21 cellular contexts compared by ENCODE assay signal in the genomic region with DNA sequence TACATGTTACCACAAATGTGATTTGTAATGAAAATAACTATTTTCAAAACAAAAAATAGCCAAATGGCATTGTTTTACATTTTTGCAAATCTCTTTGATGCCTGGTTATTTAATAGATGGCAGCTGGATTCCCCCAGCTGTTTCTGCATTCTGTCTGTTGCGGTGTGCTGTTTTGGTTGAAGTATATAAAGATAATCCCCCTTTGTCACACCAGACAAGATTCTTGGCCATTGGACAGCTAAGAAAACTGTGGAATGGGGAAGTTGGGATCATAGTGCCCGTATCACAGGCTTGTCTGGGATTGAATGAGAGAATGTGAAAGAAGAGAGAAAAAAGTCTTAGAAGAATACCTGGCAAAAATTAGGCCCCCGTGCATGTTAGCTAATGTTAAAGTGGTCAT. TPM values are rescaled to one million over a fixed set of nuclear protein-coding genes. Genes with fewer than 3 reads are reported as not detected.
"Had no signal": no experiment of that assay in that cellular context is flagged by ENCODE, and none has a peak within 500 bp of the region (broad histone marks: within the 10 kb centered on the region; RNA-seq: fewer than 3 reads in every experiment).

No MANE protein-coding gene starts in this region.

- H3K9me3 Mint-ChIP-seq: activated CD4-positive, alpha-beta T cell treated with anti-CD3 and anti-CD28 coated beads, Interleukin-2, amount 10 ng/mL, durations not matched to agents 24 days and 14 days; activated CD8-positive, alpha-beta T cell treated with anti-CD3 and anti-CD28 coated beads for 36 hours; activated naive CD8-positive, alpha-beta T cell treated with anti-CD3 and anti-CD28 coated beads for 36 hours; activated T-helper 17 cell treated with anti-CD3 and anti-CD28 coated beads, Interleukin-2, amount 50 U/mL, for 72 hours; effector memory CD8-positive, alpha-beta T cell; natural killer cell had no signal

- H3K9me3 ChIP-seq: neutrophil, tibial artery had no signal

- H3K4me3 Mint-ChIP-seq: activated CD4-positive, alpha-beta T cell treated with anti-CD3 and anti-CD28 coated beads, Interleukin-2, amount 10 ng/mL, durations not matched to agents 24 days and 14 days; activated CD8-positive, alpha-beta T cell treated with anti-CD3 and anti-CD28 coated beads for 36 hours; activated naive CD8-positive, alpha-beta T cell treated with anti-CD3 and anti-CD28 coated beads for 36 hours; activated T-helper 17 cell treated with anti-CD3 and anti-CD28 coated beads, Interleukin-2, amount 50 U/mL, for 72 hours; effector memory CD8-positive, alpha-beta T cell; natural killer cell had no signal

- H3K36me3 Mint-ChIP-seq: activated naive CD8-positive, alpha-beta T cell treated with anti-CD3 and anti-CD28 coated beads for 36 hours; natural killer cell had no signal

- DNase-seq: activated CD4-positive, alpha-beta T cell treated with anti-CD3 and anti-CD28 coated beads, Interleukin-2, amount 10 ng/mL, durations not matched to agents 24 days and 14 days; activated CD8-positive, alpha-beta T cell treated with anti-CD3 and anti-CD28 coated beads for 36 hours; activated naive CD4-positive, alpha-beta T cell; activated naive CD8-positive, alpha-beta T cell treated with anti-CD3 and anti-CD28 coated beads for 36 hours; activated T-cell treated with anti-CD3 and anti-CD28 coated beads, Interleukin-2, amount 50 U/mL, for 1 hour; amygdala; effector memory CD8-positive, alpha-beta T cell; foreskin fibroblast; mesenchymal stem cell; natural killer cell; stimulated activated CD4-positive, alpha-beta T cell treated with anti-CD3 and anti-CD28 coated beads, Interleukin-12 subunit alpha, Interleukin-12 subunit beta, amount 100 ng/mL, for 4 hours; stimulated activated CD4-positive, alpha-beta T cell treated with anti-CD3 and anti-CD28 coated beads, Interleukin-1b, Interleukin-23, amount 100 ng/mL, for 48 hours; stimulated activated CD8-positive, alpha-beta memory T cell treated with anti-CD3 and anti-CD28 coated beads, Interleukin-4, amount 100 ng/mL, for 48 hours; stimulated activated naive CD4-positive, alpha-beta T cell treated with Interleukin-2 at 50 U/mL for 16 hours; T-helper 9 cell; tibial artery had no signal

- FAIRE-seq: urothelium cell line had no signal

- H3K27ac Mint-ChIP-seq: activated CD4-positive, alpha-beta T cell treated with anti-CD3 and anti-CD28 coated beads, Interleukin-2, amount 10 ng/mL, durations not matched to agents 24 days and 14 days; activated CD8-positive, alpha-beta T cell treated with anti-CD3 and anti-CD28 coated beads for 36 hours; activated naive CD8-positive, alpha-beta T cell treated with anti-CD3 and anti-CD28 coated beads for 36 hours; activated T-helper 17 cell treated with anti-CD3 and anti-CD28 coated beads, Interleukin-2, amount 50 U/mL, for 72 hours; effector memory CD8-positive, alpha-beta T cell; natural killer cell had no signal

- H3K27ac ChIP-seq: tibial artery had no signal

- H3K4me3 ChIP-seq: tibial artery had no signal

- H3K27me3 Mint-ChIP-seq: activated CD4-positive, alpha-beta T cell treated with anti-CD3 and anti-CD28 coated beads, Interleukin-2, amount 10 ng/mL, durations not matched to agents 24 days and 14 days; activated naive CD8-positive, alpha-beta T cell treated with anti-CD3 and anti-CD28 coated beads for 36 hours; activated T-helper 17 cell treated with anti-CD3 and anti-CD28 coated beads, Interleukin-2, amount 50 U/mL, for 72 hours had no signal

- H3K27me3 ChIP-seq: neutrophil, tibial artery had no signal

- H3K36me3 ChIP-seq: neutrophil, tibial artery had no signal

- ATAC-seq: activated CD8-positive, alpha-beta T cell treated with anti-CD3 and anti-CD28 coated beads for 36 hours; activated T-helper 17 cell treated with anti-CD3 and anti-CD28 coated beads, Interleukin-2, amount 50 U/mL, for 72 hours; effector memory CD8-positive, alpha-beta T cell; natural killer cell had no signal

RNA-seq across cellular contexts. Expression of a gene that starts 19.5 kb away (rescaled TPM):
- total RNA-seq: activated CD4-positive, alpha-beta T cell treated with anti-CD3 and anti-CD28 coated beads, Interleukin-2, amount 10 ng/mL, durations not matched to agents 24 days and 14 days; activated CD8-positive, alpha-beta T cell treated with anti-CD3 and anti-CD28 coated beads for 36 hours; activated naive CD8-positive, alpha-beta T cell treated with anti-CD3 and anti-CD28 coated beads for 36 hours; activated T-helper 17 cell treated with anti-CD3 and anti-CD28 coated beads, Interleukin-2, amount 50 U/mL, for 72 hours; cardiac septum; dermis microvascular lymphatic vessel endothelial cell; natural killer cell had no signal
